1 cellular context compared by ENCODE assay signal in genomic region chr1:145823565-145824498, GRCh38.
TF ChIP-seq lines count a peak whose summit lies in the region.

A gene with protein sequence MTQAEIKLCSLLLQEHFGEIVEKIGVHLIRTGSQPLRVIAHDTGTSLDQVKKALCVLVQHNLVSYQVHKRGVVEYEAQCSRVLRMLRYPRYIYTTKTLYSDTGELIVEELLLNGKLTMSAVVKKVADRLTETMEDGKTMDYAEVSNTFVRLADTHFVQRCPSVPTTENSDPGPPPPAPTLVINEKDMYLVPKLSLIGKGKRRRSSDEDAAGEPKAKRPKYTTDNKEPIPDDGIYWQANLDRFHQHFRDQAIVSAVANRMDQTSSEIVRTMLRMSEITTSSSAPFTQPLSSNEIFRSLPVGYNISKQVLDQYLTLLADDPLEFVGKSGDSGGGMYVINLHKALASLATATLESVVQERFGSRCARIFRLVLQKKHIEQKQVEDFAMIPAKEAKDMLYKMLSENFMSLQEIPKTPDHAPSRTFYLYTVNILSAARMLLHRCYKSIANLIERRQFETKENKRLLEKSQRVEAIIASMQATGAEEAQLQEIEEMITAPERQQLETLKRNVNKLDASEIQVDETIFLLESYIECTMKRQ (plus strand): TSS chr1:145824200. CDS start chr1:145825777, 1,577 bp downstream.
TSS of gene RNF115 (minus strand) at chr1:145824095. CDS start at chr1:145823873, 222 bp downstream.

TF ChIP-seq in K562, 482 proteins besides CTCF, POLR2A, EP300 and RAD21 (continued from another document and continues in another):
- TF ChIP-seq, protein P1, sequence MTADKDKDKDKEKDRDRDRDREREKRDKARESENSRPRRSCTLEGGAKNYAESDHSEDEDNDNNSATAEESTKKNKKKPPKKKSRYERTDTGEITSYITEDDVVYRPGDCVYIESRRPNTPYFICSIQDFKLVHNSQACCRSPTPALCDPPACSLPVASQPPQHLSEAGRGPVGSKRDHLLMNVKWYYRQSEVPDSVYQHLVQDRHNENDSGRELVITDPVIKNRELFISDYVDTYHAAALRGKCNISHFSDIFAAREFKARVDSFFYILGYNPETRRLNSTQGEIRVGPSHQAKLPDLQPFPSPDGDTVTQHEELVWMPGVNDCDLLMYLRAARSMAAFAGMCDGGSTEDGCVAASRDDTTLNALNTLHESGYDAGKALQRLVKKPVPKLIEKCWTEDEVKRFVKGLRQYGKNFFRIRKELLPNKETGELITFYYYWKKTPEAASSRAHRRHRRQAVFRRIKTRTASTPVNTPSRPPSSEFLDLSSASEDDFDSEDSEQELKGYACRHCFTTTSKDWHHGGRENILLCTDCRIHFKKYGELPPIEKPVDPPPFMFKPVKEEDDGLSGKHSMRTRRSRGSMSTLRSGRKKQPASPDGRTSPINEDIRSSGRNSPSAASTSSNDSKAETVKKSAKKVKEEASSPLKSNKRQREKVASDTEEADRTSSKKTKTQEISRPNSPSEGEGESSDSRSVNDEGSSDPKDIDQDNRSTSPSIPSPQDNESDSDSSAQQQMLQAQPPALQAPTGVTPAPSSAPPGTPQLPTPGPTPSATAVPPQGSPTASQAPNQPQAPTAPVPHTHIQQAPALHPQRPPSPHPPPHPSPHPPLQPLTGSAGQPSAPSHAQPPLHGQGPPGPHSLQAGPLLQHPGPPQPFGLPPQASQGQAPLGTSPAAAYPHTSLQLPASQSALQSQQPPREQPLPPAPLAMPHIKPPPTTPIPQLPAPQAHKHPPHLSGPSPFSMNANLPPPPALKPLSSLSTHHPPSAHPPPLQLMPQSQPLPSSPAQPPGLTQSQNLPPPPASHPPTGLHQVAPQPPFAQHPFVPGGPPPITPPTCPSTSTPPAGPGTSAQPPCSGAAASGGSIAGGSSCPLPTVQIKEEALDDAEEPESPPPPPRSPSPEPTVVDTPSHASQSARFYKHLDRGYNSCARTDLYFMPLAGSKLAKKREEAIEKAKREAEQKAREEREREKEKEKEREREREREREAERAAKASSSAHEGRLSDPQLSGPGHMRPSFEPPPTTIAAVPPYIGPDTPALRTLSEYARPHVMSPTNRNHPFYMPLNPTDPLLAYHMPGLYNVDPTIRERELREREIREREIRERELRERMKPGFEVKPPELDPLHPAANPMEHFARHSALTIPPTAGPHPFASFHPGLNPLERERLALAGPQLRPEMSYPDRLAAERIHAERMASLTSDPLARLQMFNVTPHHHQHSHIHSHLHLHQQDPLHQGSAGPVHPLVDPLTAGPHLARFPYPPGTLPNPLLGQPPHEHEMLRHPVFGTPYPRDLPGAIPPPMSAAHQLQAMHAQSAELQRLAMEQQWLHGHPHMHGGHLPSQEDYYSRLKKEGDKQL (CRISPR knock-in tag; IDR thresholded peaks at IDR 0.05; ENCODE audit: borderline replicate concordance), result 0 out of 2 replicates have a peak, but pooled peaks have one; percentile 45
- TF ChIP-seq SMAD4 (CRISPR knock-in tag; conservative IDR thresholded peaks at IDR 0.05) (peak; percentile 91; the same call in 1 of the 2 replicates), MYNN (IDR thresholded peaks at IDR 0.05) (no peak), MYNN (CRISPR knock-in tag; IDR thresholded peaks at IDR 0.05) (no peak), KLF16 (IDR thresholded peaks at IDR 0.05) (no peak), HDAC8 (tag; IDR thresholded peaks at IDR 0.05) (no peak), HMBOX1 (IDR thresholded peaks at IDR 0.05) (no peak), NKRF (IDR thresholded peaks at IDR 0.05; ENCODE audit: borderline replicate concordance) (peak; percentile 90), ZNF79 (CRISPR knock-in tag; IDR thresholded peaks at IDR 0.05; ENCODE audit: low read depth) (no peak), ESRRB (CRISPR knock-in tag; IDR thresholded peaks at IDR 0.05; ENCODE audit: borderline replicate concordance) (no peak), TBP (optimal IDR thresholded peaks at IDR 0.05; ENCODE audit: low read depth, low read length) (peak; percentile 59), KDM5B (IDR thresholded peaks at IDR 0.05; ENCODE audit: insufficient replicate concordance, low read depth, low read length) (peak; percentile 85), ZNF280A (IDR thresholded peaks at IDR 0.05; ENCODE audit: low read depth, partially characterized antibody) (no peak), ZNF583 (CRISPR knock-in tag; IDR thresholded peaks at IDR 0.05) (no peak), CBX1 (IDR thresholded peaks at IDR 0.05; ENCODE audit: low read depth) (0 out of 2 replicates have a peak, but pooled peaks have one; percentile 31), GMEB1 (CRISPR knock-in tag; IDR thresholded peaks at IDR 0.05) (peak; percentile 63), GTF2B (IDR thresholded peaks at IDR 0.05; ENCODE audit: extremely low read depth, insufficient read length) (no peak), HIVEP1 (CRISPR knock-in tag; IDR thresholded peaks at IDR 0.05) (no peak), MXD1 (CRISPR knock-in tag; IDR thresholded peaks at IDR 0.05; ENCODE audit: borderline replicate concordance, poor library complexity, severe bottlenecking) (peak; percentile 20), U2AF1 (optimal IDR thresholded peaks at IDR 0.05; ENCODE audit: low read depth, low read length) (peak; percentile 50), NCOA4 (IDR thresholded peaks at IDR 0.05; ENCODE audit: partially characterized antibody) (no peak), ZHX1 (conservative IDR thresholded peaks at IDR 0.05; ENCODE audit: low read length) (no peak), HMGN3 (IDR thresholded peaks at IDR 0.05; ENCODE audit: borderline replicate concordance, extremely low read depth, insufficient read length, low read depth, low read length) (peak; percentile 74), TEAD4 (IDR thresholded peaks at IDR 0.05; ENCODE audit: low read length) (peak; percentile 10; the same call in 1 of the 2 replicates), TEAD4 (CRISPR knock-in tag; IDR thresholded peaks at IDR 0.05; ENCODE audit: borderline replicate concordance) (no peak)
- TF ChIP-seq, protein P2, sequence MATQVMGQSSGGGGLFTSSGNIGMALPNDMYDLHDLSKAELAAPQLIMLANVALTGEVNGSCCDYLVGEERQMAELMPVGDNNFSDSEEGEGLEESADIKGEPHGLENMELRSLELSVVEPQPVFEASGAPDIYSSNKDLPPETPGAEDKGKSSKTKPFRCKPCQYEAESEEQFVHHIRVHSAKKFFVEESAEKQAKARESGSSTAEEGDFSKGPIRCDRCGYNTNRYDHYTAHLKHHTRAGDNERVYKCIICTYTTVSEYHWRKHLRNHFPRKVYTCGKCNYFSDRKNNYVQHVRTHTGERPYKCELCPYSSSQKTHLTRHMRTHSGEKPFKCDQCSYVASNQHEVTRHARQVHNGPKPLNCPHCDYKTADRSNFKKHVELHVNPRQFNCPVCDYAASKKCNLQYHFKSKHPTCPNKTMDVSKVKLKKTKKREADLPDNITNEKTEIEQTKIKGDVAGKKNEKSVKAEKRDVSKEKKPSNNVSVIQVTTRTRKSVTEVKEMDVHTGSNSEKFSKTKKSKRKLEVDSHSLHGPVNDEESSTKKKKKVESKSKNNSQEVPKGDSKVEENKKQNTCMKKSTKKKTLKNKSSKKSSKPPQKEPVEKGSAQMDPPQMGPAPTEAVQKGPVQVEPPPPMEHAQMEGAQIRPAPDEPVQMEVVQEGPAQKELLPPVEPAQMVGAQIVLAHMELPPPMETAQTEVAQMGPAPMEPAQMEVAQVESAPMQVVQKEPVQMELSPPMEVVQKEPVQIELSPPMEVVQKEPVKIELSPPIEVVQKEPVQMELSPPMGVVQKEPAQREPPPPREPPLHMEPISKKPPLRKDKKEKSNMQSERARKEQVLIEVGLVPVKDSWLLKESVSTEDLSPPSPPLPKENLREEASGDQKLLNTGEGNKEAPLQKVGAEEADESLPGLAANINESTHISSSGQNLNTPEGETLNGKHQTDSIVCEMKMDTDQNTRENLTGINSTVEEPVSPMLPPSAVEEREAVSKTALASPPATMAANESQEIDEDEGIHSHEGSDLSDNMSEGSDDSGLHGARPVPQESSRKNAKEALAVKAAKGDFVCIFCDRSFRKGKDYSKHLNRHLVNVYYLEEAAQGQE (CRISPR knock-in tag; IDR thresholded peaks at IDR 0.05; ENCODE audit: low read depth), result 0 out of 2 replicates have a peak, but pooled peaks have one; percentile 32
- TF ChIP-seq, protein P3, sequence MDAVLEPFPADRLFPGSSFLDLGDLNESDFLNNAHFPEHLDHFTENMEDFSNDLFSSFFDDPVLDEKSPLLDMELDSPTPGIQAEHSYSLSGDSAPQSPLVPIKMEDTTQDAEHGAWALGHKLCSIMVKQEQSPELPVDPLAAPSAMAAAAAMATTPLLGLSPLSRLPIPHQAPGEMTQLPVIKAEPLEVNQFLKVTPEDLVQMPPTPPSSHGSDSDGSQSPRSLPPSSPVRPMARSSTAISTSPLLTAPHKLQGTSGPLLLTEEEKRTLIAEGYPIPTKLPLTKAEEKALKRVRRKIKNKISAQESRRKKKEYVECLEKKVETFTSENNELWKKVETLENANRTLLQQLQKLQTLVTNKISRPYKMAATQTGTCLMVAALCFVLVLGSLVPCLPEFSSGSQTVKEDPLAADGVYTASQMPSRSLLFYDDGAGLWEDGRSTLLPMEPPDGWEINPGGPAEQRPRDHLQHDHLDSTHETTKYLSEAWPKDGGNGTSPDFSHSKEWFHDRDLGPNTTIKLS (IDR thresholded peaks at IDR 0.05; ENCODE audit: borderline replicate concordance, low read depth), result peak; percentile 88
